ENCODE assay signal across 19 cellular contexts in the genomic region with DNA sequence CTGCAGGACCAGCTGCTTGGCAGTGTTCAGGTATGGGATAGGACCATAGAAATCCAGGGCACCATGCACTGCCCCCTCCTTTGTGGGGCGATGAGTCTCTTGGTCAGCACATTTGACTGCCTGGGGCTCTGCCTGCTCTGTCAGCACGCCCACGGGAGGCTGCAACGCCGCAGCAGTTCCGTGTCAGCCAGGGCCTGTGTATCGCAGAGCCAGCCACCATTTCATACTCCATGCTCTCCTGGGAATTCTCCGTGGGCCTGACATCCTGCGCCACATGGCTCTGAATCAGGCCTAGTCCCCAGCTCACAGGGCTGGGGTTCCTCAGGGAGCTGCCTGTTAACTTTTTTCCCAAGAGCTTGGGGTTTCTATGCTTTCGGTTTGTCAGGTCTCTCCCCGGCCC. TPM values are rescaled to one million over a fixed set of nuclear protein-coding genes. Genes with fewer than 3 reads are reported as not detected.
DNase-seq lines count a peak whose midpoint lies in the region; ATAC-seq and TF ChIP-seq lines count a peak whose summit lies in the region.
"Had no signal": no experiment of that assay in that cellular context is flagged by ENCODE, and none has a peak within 500 bp of the region (broad histone marks: within the 10 kb centered on the region; RNA-seq: fewer than 3 reads in every experiment).

No MANE protein-coding gene starts in this region.

- no peak overlapping the region for H2BK120ac ChIP-seq in trophoblast cell (ENCODE audit: insufficient read depth, low read length, poor library complexity)

- no peak overlapping the region for H3K4me3 Mint-ChIP-seq in MCF 10A (ENCODE audit: unreplicated experiment)
- no peak overlapping the region for H3K4me3 Mint-ChIP-seq in activated CD8-positive, alpha-beta T cell treated with anti-CD3 and anti-CD28 coated beads for 36 hours
- H3K4me3 Mint-ChIP-seq: activated CD4-positive, alpha-beta T cell treated with anti-CD3 and anti-CD28 coated beads, Interleukin-2, amount 10 ng/mL, durations not matched to agents 7 days and 5 days; activated T-helper 17 cell treated with anti-CD3 and anti-CD28 coated beads, Interleukin-2, amount 50 U/mL, for 72 hours; brain; naive thymus-derived CD8-positive, alpha-beta T cell had no signal

- no peak overlapping the region for H3K4ac ChIP-seq in trophoblast cell (ENCODE audit: low read depth, low read length)

- H4K12ac ChIP-seq in trophoblast cell (ENCODE audit: low read depth, low read length), result no peak overlapping the region

- H4K8ac ChIP-seq in trophoblast cell (ENCODE audit: low read depth, low read length), result no peak overlapping the region

- TF ChIP-seq CTCF in breast epithelium (IDR thresholded peaks at IDR 0.05) (no peak), MCF 10A (IDR thresholded peaks at IDR 0.05; ENCODE audit: unreplicated experiment) (no peak), fibroblast of lung (conservative IDR thresholded peaks at IDR 0.05 in 1 of 2, IDR thresholded peaks at IDR 0.05 in 1 of 2; ENCODE audit: low read depth in 1 of 2, low read length in 2 of 2) (no peak), vagina (IDR thresholded peaks at IDR 0.05) (no peak)
- no peak for TF ChIP-seq CTCF in activated CD8-positive, alpha-beta T cell treated with anti-CD3 and anti-CD28 coated beads for 36 hours (IDR thresholded peaks at IDR 0.05)

- DNase-seq in breast epithelium (ENCODE audit: low spot score in 2 of 2) (no peak), MCF 10A (ENCODE audit: unreplicated experiment) (no peak), fibroblast of lung (ENCODE audit: low read depth in 2 of 2) (no peak), trophoblast cell (peak in 1 of 2 donors; percentile 44), vagina (ENCODE audit: extremely low spot score in 2 of 2) (no peak)
- DNase-seq in activated CD8-positive, alpha-beta T cell treated with anti-CD3 and anti-CD28 coated beads for 36 hours, result no peak
- DNase-seq: activated CD4-positive, alpha-beta T cell treated with anti-CD3 and anti-CD28 coated beads, Interleukin-2, amount 10 ng/mL, durations not matched to agents 7 days and 5 days; COR-L47; hippocampal formation; naive thymus-derived CD8-positive, alpha-beta T cell; NCI-H2107; NCI-H774; SHP77; stimulated activated naive CD4-positive, alpha-beta T cell treated with Interleukin-2 at 50 U/mL for 16 hours; T-helper 9 cell had no signal

- H3K9ac ChIP-seq in fibroblast of lung (ENCODE audit: insufficient read depth, low read length) (no peak overlapping the region), trophoblast cell (ENCODE audit: low read length) (no peak overlapping the region)

- H3K27ac Mint-ChIP-seq in MCF 10A (ENCODE audit: low read depth, unreplicated experiment), result no peak overlapping the region
- H3K27ac Mint-ChIP-seq in activated CD8-positive, alpha-beta T cell treated with anti-CD3 and anti-CD28 coated beads for 36 hours, result no peak overlapping the region
- H3K27ac Mint-ChIP-seq: activated CD4-positive, alpha-beta T cell treated with anti-CD3 and anti-CD28 coated beads, Interleukin-2, amount 10 ng/mL, durations not matched to agents 7 days and 5 days; activated T-helper 17 cell treated with anti-CD3 and anti-CD28 coated beads, Interleukin-2, amount 50 U/mL, for 72 hours had no signal

- CTCF ChIA-PET in MCF 10A (lab: Yijun Ruan, JAX), result interaction anchor here (0.9 to 6.9 kb wide), 5 partner anchors 8 to 52 kb away, joined by 3 to 53 read pairs (median 10); no protein-coding TSS in a partner anchor
- CTCF ChIA-PET in activated CD8-positive, alpha-beta T cell treated with anti-CD3 and anti-CD28 coated beads for 36 hours (lab: Charles Lee), result interaction anchor here (0.8 to 4.0 kb wide), 9 partner anchors 9 to 91 kb away, joined by 3 to 52 read pairs (median 6); no protein-coding TSS in a partner anchor

- H4K20me1 ChIP-seq in fibroblast of lung (ENCODE audit: control insufficient read depth, extremely low read depth, insufficient read depth, low read length), result no peaks in the 10 kb centered on the region

- no peaks in the 10 kb centered on the region for H3K79me1 ChIP-seq in trophoblast cell (ENCODE audit: low read length)

- no peaks in the 10 kb centered on the region for H3K9me3 Mint-ChIP-seq in MCF 10A (ENCODE audit: unreplicated experiment)
- no peaks in the 10 kb centered on the region for H3K9me3 Mint-ChIP-seq in activated CD8-positive, alpha-beta T cell treated with anti-CD3 and anti-CD28 coated beads for 36 hours
- H3K9me3 Mint-ChIP-seq: activated CD4-positive, alpha-beta T cell treated with anti-CD3 and anti-CD28 coated beads, Interleukin-2, amount 10 ng/mL, durations not matched to agents 7 days and 5 days; activated T-helper 17 cell treated with anti-CD3 and anti-CD28 coated beads, Interleukin-2, amount 50 U/mL, for 72 hours; brain; naive thymus-derived CD8-positive, alpha-beta T cell had no signal

- H3K36me3 ChIP-seq in breast epithelium (peaks cover 6% of the 10 kb centered on the region), fibroblast of lung (ENCODE audit: control insufficient read depth, insufficient read depth, low read length) (peaks cover 69% of the 10 kb centered on the region), trophoblast cell (ENCODE audit: control insufficient read depth in 1 of 2, insufficient read depth in 2 of 2, low read length in 2 of 2) (peaks cover 78 to 91% of the 10 kb centered on the region in 2 experiments), vagina (peaks cover 0 to 61% of the 10 kb centered on the region in 2 donors)

- H3K4me3 ChIP-seq in breast epithelium (peak overlapping the region in 1 of 3 donors; percentile 43), fibroblast of lung (replicated peaks in 1 of 4; ENCODE audit: control extremely low read depth in 1 of 4, insufficient read depth in 1 of 4, low read depth in 3 of 4, low read length in 4 of 4) (no peak overlapping the region), trophoblast cell (ENCODE audit: low read depth, low read length) (peak overlapping the region; percentile 25), vagina (no peak overlapping the region)

- no peak overlapping the region for H2AK5ac ChIP-seq in trophoblast cell (ENCODE audit: low read length)

- H3K4me1 Mint-ChIP-seq in MCF 10A (ENCODE audit: insufficient read depth, unreplicated experiment), result no peaks in the 10 kb centered on the region
- H3K4me1 Mint-ChIP-seq in activated CD8-positive, alpha-beta T cell treated with anti-CD3 and anti-CD28 coated beads for 36 hours (ENCODE audit: low read depth), result no peaks in the 10 kb centered on the region
- H3K4me1 Mint-ChIP-seq: activated CD4-positive, alpha-beta T cell treated with anti-CD3 and anti-CD28 coated beads, Interleukin-2, amount 10 ng/mL, durations not matched to agents 7 days and 5 days; activated T-helper 17 cell treated with anti-CD3 and anti-CD28 coated beads, Interleukin-2, amount 50 U/mL, for 72 hours had no signal

- no peak overlapping the region for H2BK5ac ChIP-seq in trophoblast cell (ENCODE audit: low read depth, low read length, poor library complexity)

- POLR2A ChIA-PET in MCF 10A (lab: Yijun Ruan, JAX), result no interaction called here
- POLR2A ChIA-PET in activated CD8-positive, alpha-beta T cell treated with anti-CD3 and anti-CD28 coated beads for 36 hours (lab: Charles Lee), result interaction anchor here (0.8 kb wide), 1 partner anchor 21 kb away, joined by 3 read pairs; no protein-coding TSS in a partner anchor

- H3K4me2 ChIP-seq in fibroblast of lung (ENCODE audit: extremely low read depth, insufficient read depth, low read length), result no peak overlapping the region
- H3K4me2 ChIP-seq in trophoblast cell (ENCODE audit: low read length), result no peak overlapping the region

- TF ChIP-seq POLR2A in breast epithelium (IDR thresholded peaks at IDR 0.05), result no peak
- TF ChIP-seq POLR2A in vagina (IDR thresholded peaks at IDR 0.05), result no peak

- intact Hi-C loops in breast epithelium (cut with DNase I; ENCODE audit: low total_unique reads) (no loop called here), MCF 10A (cut with micrococcal nuclease) (no loop called here), vagina (cut with DNase I) (loop anchor here (10.0 kb wide), 1 partner anchor 295 kb away; no protein-coding TSS in a partner anchor)
- intact Hi-C loops in activated CD8-positive, alpha-beta T cell treated with anti-CD3 and anti-CD28 coated beads for 36 hours (cut with micrococcal nuclease), result no loop called here

- H3K23ac ChIP-seq in trophoblast cell (ENCODE audit: low read length), result no peak overlapping the region

- H3K27me3 Mint-ChIP-seq in MCF 10A (ENCODE audit: insufficient read depth, unreplicated experiment), result no peaks in the 10 kb centered on the region
- H3K27me3 Mint-ChIP-seq in activated CD8-positive, alpha-beta T cell treated with anti-CD3 and anti-CD28 coated beads for 36 hours, result no peaks in the 10 kb centered on the region
- H3K27me3 Mint-ChIP-seq: activated CD4-positive, alpha-beta T cell treated with anti-CD3 and anti-CD28 coated beads, Interleukin-2, amount 10 ng/mL, durations not matched to agents 7 days and 5 days; activated T-helper 17 cell treated with anti-CD3 and anti-CD28 coated beads, Interleukin-2, amount 50 U/mL, for 72 hours; brain; naive thymus-derived CD8-positive, alpha-beta T cell had no signal

- H2BK12ac ChIP-seq in trophoblast cell (ENCODE audit: low read length), result no peak overlapping the region

- H3K27ac ChIP-seq in breast epithelium (peak overlapping the region; percentile 52 to 79), fibroblast of lung (ENCODE audit: insufficient read depth, low read length) (peak overlapping the region; percentile 69), trophoblast cell (ENCODE audit: low read depth, low read length) (no peak overlapping the region), vagina (peak overlapping the region; percentile 17)

- ATAC-seq in HG02759 (IDR thresholded peaks at IDR 0.05; ENCODE audit: unreplicated experiment), result no peak
- no peak for ATAC-seq in HG03520 (IDR thresholded peaks at IDR 0.05; ENCODE audit: unreplicated experiment)
- ATAC-seq in activated CD8-positive, alpha-beta T cell treated with anti-CD3 and anti-CD28 coated beads for 36 hours, result no peak
- ATAC-seq: activated T-helper 17 cell treated with anti-CD3 and anti-CD28 coated beads, Interleukin-2, amount 50 U/mL, for 72 hours; naive thymus-derived CD8-positive, alpha-beta T cell had no signal

- H4K91ac ChIP-seq in trophoblast cell (ENCODE audit: low read depth, low read length), result no peak overlapping the region

- no peak overlapping the region for H3K18ac ChIP-seq in trophoblast cell (ENCODE audit: low read length)

- H3K27me3 ChIP-seq in breast epithelium, result no peaks in the 10 kb centered on the region
- H3K27me3 ChIP-seq in fibroblast of lung (ENCODE audit: control insufficient read depth, insufficient read depth, low read length), result no peaks in the 10 kb centered on the region
- no peaks in the 10 kb centered on the region for H3K27me3 ChIP-seq in trophoblast cell (ENCODE audit: insufficient read depth, low read length)
- no peaks in the 10 kb centered on the region for H3K27me3 ChIP-seq in vagina

- H3K4me1 ChIP-seq in breast epithelium (no peaks in the 10 kb centered on the region), fibroblast of lung (ENCODE audit: control insufficient read depth, extremely low read depth, insufficient read depth, low read length) (peaks cover 25% of the 10 kb centered on the region), trophoblast cell (ENCODE audit: control insufficient read depth in 1 of 2, insufficient read depth in 2 of 2, low read length in 2 of 2) (no peaks in the 10 kb centered on the region), vagina (no peaks in the 10 kb centered on the region)

- H3K79me2 ChIP-seq in fibroblast of lung (ENCODE audit: control insufficient read depth, insufficient read depth, low read length), result no peaks in the 10 kb centered on the region
- no peaks in the 10 kb centered on the region for H3K79me2 ChIP-seq in trophoblast cell (ENCODE audit: control insufficient read depth, insufficient read depth, low read length, poor library complexity)

- H2AFZ ChIP-seq in fibroblast of lung (ENCODE audit: low read length) (no peak overlapping the region), trophoblast cell (ENCODE audit: insufficient read depth, low read length, poor library complexity) (no peak overlapping the region)

- H3K9me3 ChIP-seq in breast epithelium (no peaks in the 10 kb centered on the region), fibroblast of lung (ENCODE audit: control insufficient read depth, insufficient read depth, low read depth, low read length) (no peaks in the 10 kb centered on the region), trophoblast cell (ENCODE audit: insufficient read depth, low read depth, low read length) (peaks cover 7% of the 10 kb centered on the region), vagina (no peaks in the 10 kb centered on the region)

- H3K14ac ChIP-seq in trophoblast cell (ENCODE audit: low read length), result no peak overlapping the region

- BruUV-seq in MCF 10A (replicated peaks; lab: Mats Ljungman, UMichigan), result no TSS peak

- H3K36me3 Mint-ChIP-seq in MCF 10A (ENCODE audit: insufficient read depth, unreplicated experiment), result peaks cover 36% of the 10 kb centered on the region
- no peaks in the 10 kb centered on the region for H3K36me3 Mint-ChIP-seq in activated CD8-positive, alpha-beta T cell treated with anti-CD3 and anti-CD28 coated beads for 36 hours (ENCODE audit: low read depth)
- H3K36me3 Mint-ChIP-seq: naive thymus-derived CD8-positive, alpha-beta T cell had no signal

- WGBS in trophoblast cell (ENCODE audit: extremely low coverage, insufficient coverage, insufficient read length), result no CpG with 5 or more reads among the region's 11 CpGs

RNA-seq across cellular contexts. Expression of a gene that starts 16.9 kb away (rescaled TPM):
- total RNA-seq in breast epithelium, result 1 to 10 TPM; 2.2 to 3.7 (median 2.3) TPM
- total RNA-seq in MCF 10A (2022), result 5.8 and 8.4 TPM in 2 replicates
- total RNA-seq in fibroblast of lung, result 0.33 and 0.77 TPM in 2 replicates
- 0.70 and 1.0 TPM in 2 replicates for polyA plus RNA-seq in fibroblast of lung
- 0.96 and 1.8 TPM in 2 replicates for polyA plus RNA-seq in fibroblast of lung (2012)
- polyA minus RNA-seq in fibroblast of lung (ENCODE audit: low replicate concordance), result 0.85 and 0.90 TPM in 2 replicates
- polyA plus RNA-seq in trophoblast cell (2013), result 24.5 and 27.6 TPM in 2 replicates
- 6.1 TPM for total RNA-seq in vagina
- total RNA-seq in activated CD8-positive, alpha-beta T cell treated with anti-CD3 and anti-CD28 coated beads for 36 hours, result 10 to 100 TPM; 26.6 to 29.6 TPM

RNA-seq across cellular contexts. Expression of a gene that starts 51.3 kb away (rescaled TPM):
- total RNA-seq in breast epithelium, result 10 to 100 TPM; 28.8 to 54.7 (median 38.2) TPM
- 27.6 and 29.3 TPM in 2 replicates for total RNA-seq in MCF 10A (2022)
- 28.2 and 42.8 TPM in 2 replicates for total RNA-seq in fibroblast of lung
- polyA plus RNA-seq in fibroblast of lung, result 26.5 and 43.1 TPM in 2 replicates
- polyA plus RNA-seq in fibroblast of lung (2012), result 41.8 and 65.2 TPM in 2 replicates
- polyA minus RNA-seq in fibroblast of lung (ENCODE audit: low replicate concordance), result 98.5 and 157 TPM in 2 replicates
- polyA plus RNA-seq in trophoblast cell (2013), result 31.0 and 31.5 TPM in 2 replicates
- 32.9 TPM for total RNA-seq in vagina
- total RNA-seq in activated CD8-positive, alpha-beta T cell treated with anti-CD3 and anti-CD28 coated beads for 36 hours, result under 1 TPM; 0.07 to 0.41 TPM
- total RNA-seq: activated CD4-positive, alpha-beta T cell treated with anti-CD3 and anti-CD28 coated beads, Interleukin-2, amount 10 ng/mL, durations not matched to agents 7 days and 5 days; naive thymus-derived CD8-positive, alpha-beta T cell had no signal

Comparison
In these comparisons a context has a peak if more than half of its experiments do, and no peak if none do; other contexts are left out.
1. RNA of a gene that starts 51.3 kb away (total RNA-seq): 28.2 to 42.8 TPM in fibroblast of lung, 28.8 to 54.7 TPM in breast epithelium, 32.9 TPM in vagina (single experiment) and 27.6 to 29.3 TPM in MCF 10A; 0.07 to 0.41 TPM in activated CD8-positive, alpha-beta T cell treated with anti-CD3 and anti-CD28 coated beads for 36 hours; every median in the first group is over 10 times any median in the second.